In the genomic region with DNA sequence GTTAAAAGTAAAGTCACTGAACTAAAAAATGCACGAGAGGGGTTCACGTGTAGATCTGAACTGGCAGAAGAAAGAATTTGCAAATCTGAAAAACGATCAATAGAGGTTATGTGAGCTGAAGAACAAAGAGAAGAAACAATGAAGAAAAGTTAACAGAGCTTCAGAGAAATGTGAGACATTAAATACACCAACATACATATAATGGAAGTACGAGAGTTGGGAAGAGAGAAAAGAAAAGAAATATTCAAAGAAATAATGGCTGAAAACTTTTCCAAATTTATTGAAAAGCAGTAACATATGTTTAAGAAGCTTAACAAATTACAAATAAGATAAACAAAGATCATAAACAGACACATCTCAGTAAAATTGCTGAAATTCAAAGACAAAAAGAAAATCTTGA, we compare ENCODE assay signal across 33 cellular contexts.
"Had no signal": no experiment of that assay in that cellular context is flagged by ENCODE, and none has a peak within 500 bp of the region (broad histone marks: within the 10 kb centered on the region; RNA-seq: fewer than 3 reads in every experiment).

No MANE protein-coding gene starts in this region.

- H3K9me3 ChIP-seq: adrenal gland, body of pancreas had no signal

- H3K27ac ChIP-seq: adrenal gland, ascending aorta, body of pancreas, brain microvascular endothelial cell, breast epithelium, cardiac muscle cell had no signal

- H3K4me1 ChIP-seq: adrenal gland, ascending aorta, body of pancreas, breast epithelium had no signal

- ATAC-seq: activated naive CD4-positive, alpha-beta T cell treated with anti-CD3 and anti-CD28 coated beads, Interleukin-2, amount 50 U/mL, for 72 hours; activated naive CD8-positive, alpha-beta T cell treated with anti-CD3 and anti-CD28 coated beads, Interleukin-2, amount 50 U/mL, for 24 hours; activated T-cell treated with anti-CD3 and anti-CD28 coated beads, Interleukin-2, amount 50 U/mL, for 4 hours; activated T-cell treated with anti-CD3 and anti-CD28 coated beads, Interleukin-2, amount 50 U/mL, for 72 hours; activated T-helper 17 cell treated with anti-CD3 and anti-CD28 coated beads, Interleukin-2, amount 50 U/mL, for 72 hours; body of pancreas had no signal

- FAIRE-seq: astrocyte, bronchial epithelial cell, colon had no signal

- H3K36me3 ChIP-seq: adrenal gland, breast epithelium had no signal

- DNase-seq: activated effector memory CD4-positive, alpha-beta T cell treated with anti-CD3 and anti-CD28 coated beads, Interleukin-2, amount 50 U/mL, for 16 hours; activated effector memory CD4-positive, alpha-beta T cell treated with Interleukin-2 at 50 U/mL for 16 hours; activated gamma-delta T cell; activated gamma-delta T cell treated with Interleukin-2 at 50 U/mL for 16 hours; activated naive CD4-positive, alpha-beta T cell; activated naive CD4-positive, alpha-beta T cell treated with anti-CD3 and anti-CD28 coated beads for 36 hours; activated naive CD4-positive, alpha-beta T cell treated with anti-CD3 and anti-CD28 coated beads, Interleukin-2, amount 10 ng/mL, durations not matched to agents 7 days and 5 days; activated naive CD4-positive, alpha-beta T cell treated with anti-CD3 and anti-CD28 coated beads, Interleukin-2, amount 50 U/mL, for 16 hours; activated naive CD4-positive, alpha-beta T cell treated with Interleukin-2 at 50 U/mL for 16 hours; activated naive CD8-positive, alpha-beta T cell treated with anti-CD3 and anti-CD28 coated beads for 36 hours; activated naive CD8-positive, alpha-beta T cell treated with anti-CD3 and anti-CD28 coated beads, Interleukin-2, amount 10 ng/mL, durations not matched to agents 7 days and 5 days; activated naive CD8-positive, alpha-beta T cell treated with anti-CD3 and anti-CD28 coated beads, Interleukin-2, amount 50 U/mL, for 24 hours; activated T-cell treated with anti-CD3 and anti-CD28 coated beads, Interleukin-2, amount 50 U/mL, for 4 hours; activated T-cell treated with anti-CD3 and anti-CD28 coated beads, Interleukin-2, amount 50 U/mL, for 48 hours; activated T-cell treated with anti-CD3 and anti-CD28 coated beads, Interleukin-2, amount 50 U/mL, for 72 hours; adrenal gland; amniotic stem cell; amygdala; anterior cingulate cortex; aorta; body of pancreas; brain microvascular endothelial cell; caudate nucleus; central memory CD4-positive, alpha-beta T cell; cerebellar nuclear complex had no signal

- H3K27me3 ChIP-seq: adrenal gland, ascending aorta, body of pancreas, brain microvascular endothelial cell, breast epithelium, cardiac muscle cell had no signal

- H3K4me3 ChIP-seq: adrenal gland, ascending aorta, body of pancreas, breast epithelium, cardiac muscle cell had no signal
